12 cellular contexts compared by ENCODE assay signal in genomic region chrX:136228808-136229207, GRCh38. TPM values are rescaled to one million over a fixed set of nuclear protein-coding genes. Genes with fewer than 3 reads are reported as not detected.
DNase-seq lines count a peak whose midpoint lies in the region; ATAC-seq lines count a peak whose summit lies in the region.
"Had no signal": no experiment of that assay in that cellular context is flagged by ENCODE, and none has a peak within 500 bp of the region (broad histone marks: within the 10 kb centered on the region; RNA-seq: fewer than 3 reads in every experiment).

No MANE protein-coding gene starts in this region.

- peaks cover 6 to 14% of the 10 kb centered on the region in 2 donors for H3K36me3 Mint-ChIP-seq in activated T-cell treated with anti-CD3 and anti-CD28 coated beads, Interleukin-2, amount 50 U/mL, for 72 hours (ENCODE audit: insufficient read depth in 2 of 2)
- peaks cover 20 to 28% of the 10 kb centered on the region in 2 donors for H3K36me3 Mint-ChIP-seq in stimulated activated naive B cell treated with anti-CD40 and anti-IgM and Interleukin-4, amounts not matched to agents 10 μg/mL and 1 μg/mL and 100 μg/mL, for 72 hours

- H3K4me1 Mint-ChIP-seq in activated T-cell treated with anti-CD3 and anti-CD28 coated beads, Interleukin-2, amount 50 U/mL, for 72 hours (ENCODE audit: low read depth) = peaks cover 20% of the 10 kb centered on the region
- peaks cover 5 to 15% of the 10 kb centered on the region in 2 donors for H3K4me1 Mint-ChIP-seq in stimulated activated naive B cell treated with anti-CD40 and anti-IgM and Interleukin-4, amounts not matched to agents 10 μg/mL and 1 μg/mL and 100 μg/mL, for 72 hours

- H3K27me3 Mint-ChIP-seq in activated T-cell treated with anti-CD3 and anti-CD28 coated beads, Interleukin-2, amount 50 U/mL, for 72 hours (ENCODE audit: low read depth) = peaks cover 15% of the 10 kb centered on the region
- H3K27me3 Mint-ChIP-seq in stimulated activated naive B cell treated with anti-CD40 and anti-IgM and Interleukin-4, amounts not matched to agents 10 μg/mL and 1 μg/mL and 100 μg/mL, for 72 hours = no peaks in the 10 kb centered on the region
- H3K27me3 Mint-ChIP-seq: type B pancreatic cell had no signal

- in situ Hi-C loops in ACHN (cut with HindIII; ENCODE audit: low pct_ligation_motif_present, low pct_unique_long_range_greater_than_20kb, low sequenced_read_pairs) = no loop called here

- ATAC-seq in activated T-cell treated with anti-CD3 and anti-CD28 coated beads, Interleukin-2, amount 50 U/mL, for 72 hours (replicated peaks in 1 of 2) = no peak
- ATAC-seq in GM21619 (IDR thresholded peaks at IDR 0.05; ENCODE audit: unreplicated experiment) (peak; percentile 63), HG03442 (IDR thresholded peaks at IDR 0.05; ENCODE audit: unreplicated experiment) (peak; percentile 64), HG02970 (IDR thresholded peaks at IDR 0.05; ENCODE audit: low FRiP score, unreplicated experiment) (no peak)
- ATAC-seq in stimulated activated naive B cell treated with anti-CD40 and anti-IgM and Interleukin-4, amounts not matched to agents 10 μg/mL and 1 μg/mL and 100 μg/mL, for 72 hours (replicated peaks) = peak in 1 of 2 donors; percentile 55

- peak overlapping the region in 1 of 2 donors; percentile 29 for H3K4me3 Mint-ChIP-seq in activated T-cell treated with anti-CD3 and anti-CD28 coated beads, Interleukin-2, amount 50 U/mL, for 72 hours
- peak overlapping the region; percentile 10 to 47 for H3K4me3 Mint-ChIP-seq in stimulated activated naive B cell treated with anti-CD40 and anti-IgM and Interleukin-4, amounts not matched to agents 10 μg/mL and 1 μg/mL and 100 μg/mL, for 72 hours
- H3K4me3 Mint-ChIP-seq: type B pancreatic cell had no signal

- no peak for DNase-seq in activated T-cell treated with anti-CD3 and anti-CD28 coated beads, Interleukin-2, amount 50 U/mL, for 72 hours
- DNase-seq in activated T-cell treated with anti-CD3 and anti-CD28 coated beads, Interleukin-2, amount 50 U/mL, for 48 hours = no peak
- DNase-seq in stimulated activated naive B cell treated with anti-CD40 and anti-IgM and Interleukin-4, amounts not matched to agents 10 μg/mL and 1 μg/mL and 100 μg/mL, for 72 hours = no peak
- DNase-seq in ACHN (no peak), anterior cingulate cortex (lab: John Stamatoyannopoulos, UW) (no peak)
- DNase-seq: activated CD8-positive, alpha-beta memory T cell treated with anti-CD3 and anti-CD28 coated beads, Interleukin-2, amount 50 U/mL, for 48 hours; DMS 273 treated with DMSO at 0.1 percent for 48 hours; SJCRH30 had no signal

- no peaks in the 10 kb centered on the region for H3K9me3 Mint-ChIP-seq in activated T-cell treated with anti-CD3 and anti-CD28 coated beads, Interleukin-2, amount 50 U/mL, for 72 hours
- no peaks in the 10 kb centered on the region for H3K9me3 Mint-ChIP-seq in stimulated activated naive B cell treated with anti-CD40 and anti-IgM and Interleukin-4, amounts not matched to agents 10 μg/mL and 1 μg/mL and 100 μg/mL, for 72 hours
- H3K9me3 Mint-ChIP-seq: type B pancreatic cell had no signal

- peak overlapping the region; percentile 73 for H3K27ac Mint-ChIP-seq in activated T-cell treated with anti-CD3 and anti-CD28 coated beads, Interleukin-2, amount 50 U/mL, for 72 hours
- H3K27ac Mint-ChIP-seq in stimulated activated naive B cell treated with anti-CD40 and anti-IgM and Interleukin-4, amounts not matched to agents 10 μg/mL and 1 μg/mL and 100 μg/mL, for 72 hours = peak overlapping the region; percentile 37
- H3K27ac Mint-ChIP-seq: type B pancreatic cell had no signal

RNA-seq across cellular contexts. Expression of gene MAP7D3, which starts 22.4 kb away (rescaled TPM):
- 10 to 100 TPM; 11.3 to 11.8 TPM for total RNA-seq in activated T-cell treated with anti-CD3 and anti-CD28 coated beads, Interleukin-2, amount 50 U/mL, for 72 hours

Comparison
In these comparisons a context has a peak if more than half of its experiments do, and no peak if none do; other contexts are left out.
1. ATAC-seq: peak in GM21619 (single experiment) and HG03442 (single experiment); none in activated T-cell treated with anti-CD3 and anti-CD28 coated beads, Interleukin-2, amount 50 U/mL, for 72 hours (0 of 2) and HG02970 (single experiment).